Comparison of ENCODE assay signal across 9 cellular contexts in genomic region chr5:158511454-158511853, GRCh38.
DNase-seq lines count a peak whose midpoint lies in the region; ATAC-seq and TF ChIP-seq lines count a peak whose summit lies in the region.
"Had no signal": no experiment of that assay in that cellular context is flagged by ENCODE, and none has a peak within 500 bp of the region (broad histone marks: within the 10 kb centered on the region; RNA-seq: fewer than 3 reads in every experiment).

No MANE protein-coding gene starts in this region.

- H3K27ac ChIP-seq in gastroesophageal sphincter = no peak overlapping the region
- H3K27ac ChIP-seq: breast epithelium had no signal

- H3K9me3 ChIP-seq in gastroesophageal sphincter = peaks cover 0 to under 1% (median 0%) of the 10 kb centered on the region in 3 donors

- TF ChIP-seq EP300 in gastroesophageal sphincter (IDR thresholded peaks at IDR 0.05) = no peak

- peak; percentile 92 for ATAC-seq in GM18505 (IDR thresholded peaks at IDR 0.05; ENCODE audit: unreplicated experiment)
- ATAC-seq in GM21360 (IDR thresholded peaks at IDR 0.05; ENCODE audit: unreplicated experiment) = peak; percentile 83
- ATAC-seq in HG03064 (IDR thresholded peaks at IDR 0.05; ENCODE audit: low read depth, unreplicated experiment) = peak; percentile 92
- ATAC-seq in effector memory CD8-positive, alpha-beta T cell (replicated peaks) = peak; percentile 29
- no peak for ATAC-seq in omental fat pad (ENCODE audit: low FRiP score)
- no peak for ATAC-seq in gastroesophageal sphincter

- H3K4me3 ChIP-seq in gastroesophageal sphincter = no peak overlapping the region
- H3K4me3 ChIP-seq: breast epithelium had no signal

- H3K27me3 ChIP-seq in gastroesophageal sphincter = no peaks in the 10 kb centered on the region
- H3K27me3 ChIP-seq: breast epithelium had no signal

- H3K9me3 Mint-ChIP-seq in effector memory CD8-positive, alpha-beta T cell = no peaks in the 10 kb centered on the region

- no peaks in the 10 kb centered on the region for H3K36me3 ChIP-seq in gastroesophageal sphincter
- H3K36me3 ChIP-seq: breast epithelium had no signal

- no peaks in the 10 kb centered on the region for H3K4me1 ChIP-seq in gastroesophageal sphincter
- H3K4me1 ChIP-seq: breast epithelium had no signal

- TF ChIP-seq POLR2A in GM18505 (IDR thresholded peaks at IDR 0.05; ENCODE audit: borderline replicate concordance, extremely low read depth, insufficient read depth, insufficient read length) (no peak), gastroesophageal sphincter (IDR thresholded peaks at IDR 0.05) (no peak)

- peaks cover 2% of the 10 kb centered on the region for H3K36me3 Mint-ChIP-seq in effector memory CD8-positive, alpha-beta T cell (ENCODE audit: insufficient read depth)

- no peak overlapping the region for H3K4me3 Mint-ChIP-seq in effector memory CD8-positive, alpha-beta T cell

- TF ChIP-seq CTCF in omental fat pad (IDR thresholded peaks at IDR 0.05) = no peak
- TF ChIP-seq CTCF in gastroesophageal sphincter (IDR thresholded peaks at IDR 0.05) = no peak

- H3K4me1 Mint-ChIP-seq in effector memory CD8-positive, alpha-beta T cell (ENCODE audit: low read depth in 2 of 2) = no peaks in the 10 kb centered on the region

- in situ Hi-C loops in KBM-7 (cut with MboI; ENCODE audit: low pct_unique_long_range_greater_than_20kb, low sequenced_read_pairs) = no loop called here

- H3K27me3 Mint-ChIP-seq in effector memory CD8-positive, alpha-beta T cell = no peaks in the 10 kb centered on the region

- DNase-seq in effector memory CD8-positive, alpha-beta T cell = no peak
- DNase-seq in omental fat pad (ENCODE audit: low spot score) (no peak), KBM-7 (no peak), C1 segment of cervical spinal cord (lab: John Stamatoyannopoulos, UW) (no peak)

- H3K27ac Mint-ChIP-seq in effector memory CD8-positive, alpha-beta T cell = no peak overlapping the region

Comparison
In these comparisons a context has a peak if more than half of its experiments do, and no peak if none do; other contexts are left out.
1. ATAC-seq: peak in GM18505 (single experiment), GM21360 (single experiment), HG03064 (single experiment) and effector memory CD8-positive, alpha-beta T cell (single experiment); none in omental fat pad (single experiment) and gastroesophageal sphincter (single experiment).